ENCODE assay signal across 34 cellular contexts in the genomic region with DNA sequence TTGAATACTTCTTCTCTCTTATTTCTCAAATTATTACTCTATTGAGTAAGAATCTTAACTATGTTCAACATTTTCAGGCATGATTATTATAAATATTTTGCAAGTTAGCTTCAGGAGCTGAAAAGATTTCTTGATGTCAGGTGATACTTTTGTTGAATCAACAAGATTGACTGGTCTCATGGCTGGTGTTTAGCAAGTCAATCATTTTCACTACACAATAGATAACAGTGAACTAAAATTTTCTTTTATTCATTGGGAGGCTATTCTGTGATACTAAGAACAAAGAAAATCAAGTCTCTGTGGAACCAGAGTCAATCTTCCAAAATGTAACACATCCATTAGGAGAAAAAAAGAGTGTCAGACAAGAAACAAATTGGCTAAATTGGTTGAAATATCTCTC.
"Had no signal": no experiment of that assay in that cellular context is flagged by ENCODE, and none has a peak within 500 bp of the region (broad histone marks: within the 10 kb centered on the region; RNA-seq: fewer than 3 reads in every experiment).

No MANE protein-coding gene starts in this region.

- DNase-seq: Karpas-422, Kasumi-1, MG63, MM.1S, MV-4-11, NCI-H1048, NCI-H1092, NCI-H1092 treated with DMSO at 0.1 percent for 48 hours, NCI-H1105, NCI-H1105 treated with DMSO at 0.1 percent for 48 hours, NCI-H1417, NCI-H1417 treated with DMSO at 0.1 percent for 48 hours, NCI-H1436, NCI-H1436 treated with DMSO at 0.1 percent for 48 hours, NCI-H146, NCI-H1694, NCI-H1694 treated with DMSO at 0.1 percent for 48 hours, NCI-H187, NCI-H187 treated with DMSO at 0.1 percent for 48 hours, NCI-H1930, NCI-H2029, NCI-H2029 treated with DMSO at 0.1 percent for 48 hours, NCI-H2081, NCI-H2081 treated with DMSO at 0.1 percent for 48 hours, NCI-H2107, NCI-H2171, NCI-H2171 treated with DMSO at 0.1 percent for 48 hours, NCI-H2227 treated with DMSO at 0.1 percent for 48 hours, NCI-H226, NCI-H345, NCI-H446, NCI-H446 treated with DMSO at 0.1 percent for 48 hours, NCI-H510A had no signal

- H3K27me3 ChIP-seq: MG63 had no signal

- H3K9ac ChIP-seq: KMS-11 had no signal

- H3K9me3 ChIP-seq: MG63 had no signal

- H3K4me2 ChIP-seq: KMS-11 had no signal

- H3K27ac ChIP-seq: KMS-11 had no signal

- H3K4me3 ChIP-seq: MG63 had no signal

- H3K36me3 ChIP-seq: MG63 had no signal
